In genomic region chr4:37827030-37827705, GRCh38 we compare ENCODE assay signal across 8 cellular contexts. TPM values are rescaled to one million over a fixed set of nuclear protein-coding genes. Genes with fewer than 3 reads are reported as not detected.
A peak's percentile ranks its signal among the peaks of the same experiment; 100 is the strongest.
DNase-seq lines count a peak whose midpoint lies in the region; ATAC-seq, FAIRE-seq and TF ChIP-seq lines count a peak whose summit lies in the region.

No MANE protein-coding gene starts in this region.

- no peak for FAIRE-seq in bronchial epithelial cell (lab: Jason Lieb, UNC)

- 2% methylated on average over 36 of the region's 38 CpGs for WGBS in suprapubic skin

- peaks cover 9% of the 10 kb centered on the region for H3K36me3 ChIP-seq in bronchial epithelial cell (ENCODE audit: control insufficient read depth, insufficient read depth, low read length)
- peaks cover 10% of the 10 kb centered on the region for H3K36me3 ChIP-seq in suprapubic skin

- TF ChIP-seq POLR2A in suprapubic skin (IDR thresholded peaks at IDR 0.05) = no peak

- H3K4me3 ChIP-seq in bronchial epithelial cell (ENCODE audit: low read depth, low read length) = peak overlapping the region; percentile 89
- H3K4me3 ChIP-seq in suprapubic skin = peak overlapping the region; percentile 81

- H3K27me3 ChIP-seq in bronchial epithelial cell (ENCODE audit: control insufficient read depth, insufficient read depth, low read length) (no peaks in the 10 kb centered on the region), suprapubic skin (no peaks in the 10 kb centered on the region)

- DNase-seq in activated gamma-delta T cell treated with Interleukin-2 at 50 U/mL for 16 hours = peak; percentile 6
- DNase-seq in activated gamma-delta T cell (lab: John Stamatoyannopoulos, UW) = no peak
- DNase-seq in NCI-H526 treated with DMSO at 0.1 percent for 48 hours (lab: John Stamatoyannopoulos, UW) = peak; percentile 28
- DNase-seq in bronchial epithelial cell (ENCODE audit: low read depth) = peak; percentile 87
- peak in 1 of 2 donors; percentile 42 for DNase-seq in left colon
- DNase-seq in suprapubic skin (ENCODE audit: low spot score in 2 of 2) = peak in 1 of 2 donors; percentile 81
- DNase-seq in occipital lobe (lab: John Stamatoyannopoulos, UW) = no peak

- intact Hi-C loops in left colon (cut with DNase I, micrococcal nuclease) = loop anchor here in 1 of 2 donors (10.0 kb wide), 1 partner anchor 48 kb away; no protein-coding TSS in a partner anchor

- H3K27ac ChIP-seq in suprapubic skin = peak overlapping the region; percentile 79

- H3K9me3 ChIP-seq in suprapubic skin = no peaks in the 10 kb centered on the region

- TF ChIP-seq CTCF in bronchial epithelial cell (IDR thresholded peaks at IDR 0.05; ENCODE audit: insufficient read depth, low read length, severe bottlenecking) = no peak
- no peak for TF ChIP-seq CTCF in suprapubic skin (IDR thresholded peaks at IDR 0.05)

- peak; percentile 32 for ATAC-seq in HG02610 (IDR thresholded peaks at IDR 0.05; ENCODE audit: unreplicated experiment)
- peak; percentile 47 for ATAC-seq in left colon

- no peak for TF ChIP-seq EP300 in suprapubic skin (IDR thresholded peaks at IDR 0.05)

- peaks cover 24% of the 10 kb centered on the region for H3K4me1 ChIP-seq in suprapubic skin

RNA-seq across cellular contexts. Expression of gene PGM2, which starts 0.7 kb away (rescaled TPM):
- 59.2 and 61.3 TPM in 2 replicates for total RNA-seq in bronchial epithelial cell
- 10 to 100 TPM; 28.2 to 29.8 TPM for total RNA-seq in left colon
- 10 to 100 TPM; 45.7 to 76.4 (median 65.8) TPM for total RNA-seq in suprapubic skin
- total RNA-seq in occipital lobe = 20.4 TPM

Comparison
In these comparisons a context has a peak if more than half of its experiments do, and no peak if none do; other contexts are left out.
1. DNase-seq: peak in activated gamma-delta T cell treated with Interleukin-2 at 50 U/mL for 16 hours (single experiment), NCI-H526 treated with DMSO at 0.1 percent for 48 hours (single experiment) and bronchial epithelial cell (single experiment); none in activated gamma-delta T cell (single experiment) and occipital lobe (single experiment).